1 cellular context compared by ENCODE assay signal in genomic region chr6:26436018-26436417, GRCh38.
TF ChIP-seq lines count a peak whose summit lies in the region.

No MANE protein-coding gene starts in this region.

TF ChIP-seq in K562, 482 proteins besides CTCF, POLR2A, EP300 and RAD21:
- TF ChIP-seq ZBTB5 (IDR thresholded peaks at IDR 0.05): no peak
- TF ChIP-seq MAFG (tag; conservative IDR thresholded peaks at IDR 0.05): peak; percentile 20; the same call in 1 of the 2 replicates
- TF ChIP-seq ZFP36 (IDR thresholded peaks at IDR 0.05; ENCODE audit: low read depth, low read length, partially characterized antibody): no peak
- peak; percentile 66 for TF ChIP-seq CREM (IDR thresholded peaks at IDR 0.05; ENCODE audit: low read depth)
- TF ChIP-seq TBL1XR1 (IDR thresholded peaks at IDR 0.05; ENCODE audit: low read length in 2 of 2): no peak
- no peak for TF ChIP-seq HIVEP1 (CRISPR knock-in tag; IDR thresholded peaks at IDR 0.05)
- no peak for TF ChIP-seq CUX1 (CRISPR knock-in tag; IDR thresholded peaks at IDR 0.05)
- no peak for TF ChIP-seq ZC3H4 (CRISPR knock-in tag; IDR thresholded peaks at IDR 0.05; ENCODE audit: borderline replicate concordance)
- no peak for TF ChIP-seq NFYB (IDR thresholded peaks at IDR 0.05; ENCODE audit: extremely low read depth, insufficient read length)
- TF ChIP-seq ETS1 (conservative IDR thresholded peaks at IDR 0.05; ENCODE audit: control insufficient read depth, low read depth, low read length): no peak
- no peak for TF ChIP-seq DEAF1 (CRISPR knock-in tag; IDR thresholded peaks at IDR 0.05)
- no peak for TF ChIP-seq USF2 (CRISPR knock-in tag; IDR thresholded peaks at IDR 0.05)
- peak; percentile 53; the same call in 1 of the 2 replicates for TF ChIP-seq SMARCA4 (IDR thresholded peaks at IDR 0.05)
- no peak for TF ChIP-seq CSDE1 (IDR thresholded peaks at IDR 0.05)
- TF ChIP-seq ZNF740 (CRISPR knock-in tag; IDR thresholded peaks at IDR 0.05): no peak
- peak in 1 of 2 experiments; percentile 27; a peak in 1 of 4 replicates for TF ChIP-seq ZNF740 (tag; IDR thresholded peaks at IDR 0.05)
- no peak for TF ChIP-seq MYBL2 (IDR thresholded peaks at IDR 0.05; ENCODE audit: low read depth)
- TF ChIP-seq MYBL2 (CRISPR knock-in tag; IDR thresholded peaks at IDR 0.05; ENCODE audit: borderline replicate concordance): no peak
- peak; percentile 61; the same call in 1 of the 2 replicates for TF ChIP-seq NFE2 (IDR thresholded peaks at IDR 0.05; ENCODE audit: low read depth)
- no peak for TF ChIP-seq ZNF23 (CRISPR knock-in tag; IDR thresholded peaks at IDR 0.05)
- TF ChIP-seq CC2D1A (IDR thresholded peaks at IDR 0.05): no peak
- TF ChIP-seq ZNF282 (CRISPR knock-in tag; IDR thresholded peaks at IDR 0.05): no peak
- no peak for TF ChIP-seq SAFB2 (IDR thresholded peaks at IDR 0.05; ENCODE audit: borderline replicate concordance, low read depth, low read length, severe bottlenecking)
- TF ChIP-seq KDM5B (IDR thresholded peaks at IDR 0.05; ENCODE audit: insufficient replicate concordance, low read depth, low read length): no peak
- no peak for TF ChIP-seq BCOR (IDR thresholded peaks at IDR 0.05)
- no peak for TF ChIP-seq ZBTB1 (CRISPR knock-in tag; IDR thresholded peaks at IDR 0.05; ENCODE audit: borderline replicate concordance, low read depth)
- 0 out of 4 replicates have a peak, but pooled peaks of 1 of the 2 experiments have one; percentile 38 for TF ChIP-seq ZNF318 (IDR thresholded peaks at IDR 0.05; ENCODE audit: borderline replicate concordance in 1 of 2, low read depth in 1 of 2)
- no peak for TF ChIP-seq NR2C2 (CRISPR knock-in tag; IDR thresholded peaks at IDR 0.05)
- TF ChIP-seq NR2C2 (tag; IDR thresholded peaks at IDR 0.05): peak; percentile 54; the same call in 1 of the 2 replicates
- TF ChIP-seq CREBBP (IDR thresholded peaks at IDR 0.05; ENCODE audit: low read depth, low read length): no peak
- TF ChIP-seq GTF2E2 (tag; IDR thresholded peaks at IDR 0.05): no peak
- peak; percentile 93 for TF ChIP-seq ZNF384 (IDR thresholded peaks at IDR 0.05; ENCODE audit: low read depth, low read length)
